ENCODE assay signal across 9 cellular contexts in the genomic region with DNA sequence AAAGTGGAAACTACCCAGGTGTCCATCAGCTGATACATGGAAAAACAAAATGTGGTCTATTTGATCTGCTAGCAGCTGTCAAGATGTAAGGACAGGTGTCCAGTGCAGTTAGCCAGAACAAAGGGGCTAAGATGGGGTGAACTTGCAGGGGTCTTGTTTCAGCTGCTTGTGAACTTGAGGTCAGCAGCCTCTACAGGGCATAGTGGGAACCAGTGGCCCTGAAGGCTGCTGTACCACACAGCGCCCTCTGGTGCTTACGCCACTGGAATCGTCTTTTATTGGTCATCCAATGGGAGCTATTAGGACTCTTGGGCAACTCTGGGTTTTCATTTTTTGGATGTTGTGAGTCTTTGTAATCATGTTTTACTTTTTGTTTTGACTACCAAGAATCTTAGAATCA.
DNase-seq lines count a peak whose midpoint lies in the region; ATAC-seq lines count a peak whose summit lies in the region.
"Had no signal": no experiment of that assay in that cellular context is flagged by ENCODE, and none has a peak within 500 bp of the region (broad histone marks: within the 10 kb centered on the region; RNA-seq: fewer than 3 reads in every experiment).

No MANE protein-coding gene starts in this region.

- H3K4me3 ChIP-seq in iPS DF 6.9 (ENCODE audit: low read length): no peak overlapping the region

- no peaks in the 10 kb centered on the region for H3K27me3 ChIP-seq in iPS DF 6.9 (ENCODE audit: control insufficient read depth, insufficient read depth, low read length)

- H3K36me3 ChIP-seq in iPS DF 6.9 (ENCODE audit: control insufficient read depth, insufficient read depth, low read length): no peaks in the 10 kb centered on the region

- H3K9me3 ChIP-seq in iPS DF 6.9 (ENCODE audit: control insufficient read depth, insufficient read depth, low read length): no peaks in the 10 kb centered on the region

- H3K4me1 ChIP-seq in iPS DF 6.9 (ENCODE audit: control insufficient read depth, insufficient read depth, low read length): peaks cover 6% of the 10 kb centered on the region

- no peak overlapping the region for H3K27ac ChIP-seq in iPS DF 6.9 (ENCODE audit: low read length)

- WGBS in iPS DF 6.9 (ENCODE audit: insufficient coverage, insufficient read length): no CpG with 5 or more reads among the region's 3 CpGs

- DNase-seq in COLO668 (lab: John Stamatoyannopoulos, UW; ENCODE audit: unreplicated experiment) (peak; percentile 5), HuH-7.5 (ENCODE audit: low spot score) (peak; percentile 70), iPS DF 6.9 (ENCODE audit: low read depth, low spot score) (peak; percentile 52), NOMO-1 treated with dmso at 0.1 percent for 144 hours (lab: John Stamatoyannopoulos, UW; ENCODE audit: unreplicated experiment) (no peak), cerebellum (ENCODE audit: low spot score) (no peak)
- peak; percentile 15 for DNase-seq in activated CD4-positive, alpha-beta T cell treated with anti-CD3 and anti-CD28 coated beads, Interleukin-2, amount 50 U/mL, for 1 hour

- no peak for ATAC-seq in HG03521 (IDR thresholded peaks at IDR 0.05; ENCODE audit: unreplicated experiment)
- ATAC-seq in HG03095 (IDR thresholded peaks at IDR 0.05; ENCODE audit: unreplicated experiment): no peak
- ATAC-seq: stimulated activated effector memory CD8-positive, alpha-beta T cell treated with anti-CD3 and anti-CD28 coated beads, Interleukin-12 subunit alpha, Interleukin-12 subunit beta, amount 100 ng/mL, for 72 hours had no signal

Comparison
In these comparisons a context has a peak if more than half of its experiments do, and no peak if none do; other contexts are left out.
1. DNase-seq: peak in COLO668 (single experiment), HuH-7.5 (single experiment), activated CD4-positive, alpha-beta T cell treated with anti-CD3 and anti-CD28 coated beads, Interleukin-2, amount 50 U/mL, for 1 hour (single experiment) and iPS DF 6.9 (single experiment); none in NOMO-1 treated with dmso at 0.1 percent for 144 hours (single experiment) and cerebellum (single experiment).